1 cellular context compared by ENCODE assay signal in the genomic region with DNA sequence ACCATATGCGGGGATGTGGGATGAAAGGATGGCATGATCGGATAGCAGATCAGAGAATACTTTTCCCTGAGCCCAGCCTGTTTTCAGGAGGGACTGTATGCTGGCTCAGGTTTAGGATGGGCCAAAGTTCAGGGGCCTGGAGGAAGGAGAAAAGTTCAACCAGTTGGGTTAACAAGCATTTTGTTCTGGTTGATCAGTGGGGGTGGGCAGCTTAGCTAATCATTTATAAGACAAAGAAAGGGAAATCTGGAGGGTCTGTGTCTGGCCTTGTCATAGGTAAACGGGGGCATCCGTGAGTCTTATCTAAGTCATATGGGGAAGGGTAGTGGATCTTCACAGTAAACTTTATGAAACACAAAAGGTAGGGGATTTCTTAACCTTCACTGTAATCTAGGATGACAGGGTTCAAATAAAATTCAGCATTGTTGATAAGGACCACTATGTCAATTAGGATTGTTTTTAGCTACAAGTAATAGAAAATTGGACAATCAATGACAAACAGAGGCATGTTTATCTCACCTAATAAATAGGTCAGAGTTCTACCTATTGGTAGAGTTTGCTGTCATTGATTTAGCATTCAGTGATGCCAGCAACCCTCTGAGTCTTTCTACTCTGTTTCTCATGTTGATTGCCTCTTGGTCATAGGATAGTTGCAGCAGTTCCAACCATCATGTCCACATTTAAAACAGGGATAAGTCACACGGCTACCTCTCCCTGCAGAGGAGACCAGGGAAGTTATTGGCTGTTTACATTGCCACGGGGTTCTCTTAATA.
A peak's percentile ranks its signal among the peaks of the same experiment; 100 is the strongest.
TF ChIP-seq lines count a peak whose summit lies in the region.

No MANE protein-coding gene starts in this region.

TF ChIP-seq in HepG2, 621 proteins besides CTCF, POLR2A, EP300 and RAD21 (continued from another document and continues in another):
- TF ChIP-seq HMGXB4 (CRISPR knock-in tag; IDR thresholded peaks at IDR 0.05; ENCODE audit: borderline replicate concordance in 1 of 2, low read depth in 1 of 2) (0 out of 4 replicates have a peak, but pooled peaks of 1 of the 2 experiments have one; percentile 27), ZNF567 (CRISPR knock-in tag; IDR thresholded peaks at IDR 0.05; ENCODE audit: borderline replicate concordance) (no peak), NFATC3 (CRISPR knock-in tag; IDR thresholded peaks at IDR 0.05) (no peak), ZUFSP (CRISPR knock-in tag; IDR thresholded peaks at IDR 0.05; ENCODE audit: borderline replicate concordance) (no peak), RNF2 (conservative IDR thresholded peaks at IDR 0.05; ENCODE audit: low read depth) (no peak), MIXL1 (CRISPR knock-in tag; IDR thresholded peaks at IDR 0.05) (no peak; the same call in 1 of the 2 replicates), AGO1 (IDR thresholded peaks at IDR 0.05; ENCODE audit: low read depth, low read length, poor library complexity, severe bottlenecking) (no peak), KLF16 (CRISPR knock-in tag; IDR thresholded peaks at IDR 0.05) (no peak), KDM5B (CRISPR knock-in tag; IDR thresholded peaks at IDR 0.05; ENCODE audit: borderline replicate concordance) (no peak), KMT2B (CRISPR knock-in tag; IDR thresholded peaks at IDR 0.05) (no peak), NAIF1 (CRISPR knock-in tag; IDR thresholded peaks at IDR 0.05; ENCODE audit: borderline replicate concordance) (no peak), RFX1 (IDR thresholded peaks at IDR 0.05) (no peak), MTA3 (CRISPR knock-in tag; IDR thresholded peaks at IDR 0.05) (no peak), KLF13 (CRISPR knock-in tag; IDR thresholded peaks at IDR 0.05) (no peak), ZNF251 (CRISPR knock-in tag; IDR thresholded peaks at IDR 0.05) (no peak), ZNF775 (CRISPR knock-in tag; IDR thresholded peaks at IDR 0.05; ENCODE audit: borderline replicate concordance) (no peak), ZNF713 (CRISPR knock-in tag; IDR thresholded peaks at IDR 0.05) (no peak), ZMAT5 (CRISPR knock-in tag; IDR thresholded peaks at IDR 0.05; ENCODE audit: borderline replicate concordance, low read depth) (no peak), ZKSCAN1 (IDR thresholded peaks at IDR 0.05; ENCODE audit: low read length) (no peak), ZBTB25 (CRISPR knock-in tag; IDR thresholded peaks at IDR 0.05) (no peak), KDM6A (CRISPR knock-in tag; IDR thresholded peaks at IDR 0.05; ENCODE audit: low read depth) (peak; percentile 83), NRL (CRISPR knock-in tag; IDR thresholded peaks at IDR 0.05; ENCODE audit: borderline replicate concordance) (no peak), JUNB (CRISPR knock-in tag; IDR thresholded peaks at IDR 0.05; ENCODE audit: borderline replicate concordance) (no peak), ZNF577 (CRISPR knock-in tag; IDR thresholded peaks at IDR 0.05; ENCODE audit: borderline replicate concordance, low read depth) (no peak), ZNF326 (CRISPR knock-in tag; IDR thresholded peaks at IDR 0.05; ENCODE audit: borderline replicate concordance) (no peak), RFXANK (CRISPR knock-in tag; IDR thresholded peaks at IDR 0.05) (no peak), ZNF143 (CRISPR knock-in tag; IDR thresholded peaks at IDR 0.05) (no peak), CBFB (CRISPR knock-in tag; IDR thresholded peaks at IDR 0.05) (no peak), PAF1 (CRISPR knock-in tag; IDR thresholded peaks at IDR 0.05) (no peak), PRDM15 (CRISPR knock-in tag; IDR thresholded peaks at IDR 0.05) (no peak), HOXA3 (CRISPR knock-in tag; IDR thresholded peaks at IDR 0.05) (peak; percentile 47; the same call in 1 of the 2 replicates), SOX13 (IDR thresholded peaks at IDR 0.05) (no peak), SOX13 (CRISPR knock-in tag; conservative IDR thresholded peaks at IDR 0.05 in 1 of 2, IDR thresholded peaks at IDR 0.05 in 1 of 2) (peak in 1 of 2 experiments; percentile 63; a peak in 2 of 4 replicates), CHD4 (IDR thresholded peaks at IDR 0.05; ENCODE audit: borderline replicate concordance, low read length) (peak; percentile 55; the same call in 1 of the 2 replicates), ZNF644 (CRISPR knock-in tag; IDR thresholded peaks at IDR 0.05; ENCODE audit: low read depth) (peak; percentile 68), CREBL2 (CRISPR knock-in tag; IDR thresholded peaks at IDR 0.05; ENCODE audit: borderline replicate concordance) (no peak), KLF15 (CRISPR knock-in tag; IDR thresholded peaks at IDR 0.05; ENCODE audit: borderline replicate concordance) (no peak), SNRNP70 (IDR thresholded peaks at IDR 0.05; ENCODE audit: low read depth, low read length) (no peak), ZGPAT (CRISPR knock-in tag; IDR thresholded peaks at IDR 0.05) (peak; percentile 62; the same call in 1 of the 2 replicates), MIER3 (CRISPR knock-in tag; IDR thresholded peaks at IDR 0.05; ENCODE audit: borderline replicate concordance) (no peak)
- TF ChIP-seq, protein P1, sequence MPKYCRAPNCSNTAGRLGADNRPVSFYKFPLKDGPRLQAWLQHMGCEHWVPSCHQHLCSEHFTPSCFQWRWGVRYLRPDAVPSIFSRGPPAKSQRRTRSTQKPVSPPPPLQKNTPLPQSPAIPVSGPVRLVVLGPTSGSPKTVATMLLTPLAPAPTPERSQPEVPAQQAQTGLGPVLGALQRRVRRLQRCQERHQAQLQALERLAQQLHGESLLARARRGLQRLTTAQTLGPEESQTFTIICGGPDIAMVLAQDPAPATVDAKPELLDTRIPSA (CRISPR knock-in tag; IDR thresholded peaks at IDR 0.05; ENCODE audit: borderline replicate concordance), result no peak
- TF ChIP-seq, protein P2, sequence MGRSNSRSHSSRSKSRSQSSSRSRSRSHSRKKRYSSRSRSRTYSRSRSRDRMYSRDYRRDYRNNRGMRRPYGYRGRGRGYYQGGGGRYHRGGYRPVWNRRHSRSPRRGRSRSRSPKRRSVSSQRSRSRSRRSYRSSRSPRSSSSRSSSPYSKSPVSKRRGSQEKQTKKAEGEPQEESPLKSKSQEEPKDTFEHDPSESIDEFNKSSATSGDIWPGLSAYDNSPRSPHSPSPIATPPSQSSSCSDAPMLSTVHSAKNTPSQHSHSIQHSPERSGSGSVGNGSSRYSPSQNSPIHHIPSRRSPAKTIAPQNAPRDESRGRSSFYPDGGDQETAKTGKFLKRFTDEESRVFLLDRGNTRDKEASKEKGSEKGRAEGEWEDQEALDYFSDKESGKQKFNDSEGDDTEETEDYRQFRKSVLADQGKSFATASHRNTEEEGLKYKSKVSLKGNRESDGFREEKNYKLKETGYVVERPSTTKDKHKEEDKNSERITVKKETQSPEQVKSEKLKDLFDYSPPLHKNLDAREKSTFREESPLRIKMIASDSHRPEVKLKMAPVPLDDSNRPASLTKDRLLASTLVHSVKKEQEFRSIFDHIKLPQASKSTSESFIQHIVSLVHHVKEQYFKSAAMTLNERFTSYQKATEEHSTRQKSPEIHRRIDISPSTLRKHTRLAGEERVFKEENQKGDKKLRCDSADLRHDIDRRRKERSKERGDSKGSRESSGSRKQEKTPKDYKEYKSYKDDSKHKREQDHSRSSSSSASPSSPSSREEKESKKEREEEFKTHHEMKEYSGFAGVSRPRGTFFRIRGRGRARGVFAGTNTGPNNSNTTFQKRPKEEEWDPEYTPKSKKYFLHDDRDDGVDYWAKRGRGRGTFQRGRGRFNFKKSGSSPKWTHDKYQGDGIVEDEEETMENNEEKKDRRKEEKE (IDR thresholded peaks at IDR 0.05), result no peak
- TF ChIP-seq, protein P3, sequence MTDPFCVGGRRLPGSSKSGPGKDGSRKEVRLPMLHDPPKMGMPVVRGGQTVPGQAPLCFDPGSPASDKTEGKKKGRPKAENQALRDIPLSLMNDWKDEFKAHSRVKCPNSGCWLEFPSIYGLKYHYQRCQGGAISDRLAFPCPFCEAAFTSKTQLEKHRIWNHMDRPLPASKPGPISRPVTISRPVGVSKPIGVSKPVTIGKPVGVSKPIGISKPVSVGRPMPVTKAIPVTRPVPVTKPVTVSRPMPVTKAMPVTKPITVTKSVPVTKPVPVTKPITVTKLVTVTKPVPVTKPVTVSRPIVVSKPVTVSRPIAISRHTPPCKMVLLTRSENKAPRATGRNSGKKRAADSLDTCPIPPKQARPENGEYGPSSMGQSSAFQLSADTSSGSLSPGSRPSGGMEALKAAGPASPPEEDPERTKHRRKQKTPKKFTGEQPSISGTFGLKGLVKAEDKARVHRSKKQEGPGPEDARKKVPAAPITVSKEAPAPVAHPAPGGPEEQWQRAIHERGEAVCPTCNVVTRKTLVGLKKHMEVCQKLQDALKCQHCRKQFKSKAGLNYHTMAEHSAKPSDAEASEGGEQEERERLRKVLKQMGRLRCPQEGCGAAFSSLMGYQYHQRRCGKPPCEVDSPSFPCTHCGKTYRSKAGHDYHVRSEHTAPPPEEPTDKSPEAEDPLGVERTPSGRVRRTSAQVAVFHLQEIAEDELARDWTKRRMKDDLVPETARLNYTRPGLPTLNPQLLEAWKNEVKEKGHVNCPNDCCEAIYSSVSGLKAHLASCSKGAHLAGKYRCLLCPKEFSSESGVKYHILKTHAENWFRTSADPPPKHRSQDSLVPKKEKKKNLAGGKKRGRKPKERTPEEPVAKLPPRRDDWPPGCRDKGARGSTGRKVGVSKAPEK (CRISPR knock-in tag; IDR thresholded peaks at IDR 0.05; ENCODE audit: borderline replicate concordance), result no peak
- TF ChIP-seq, protein P4, sequence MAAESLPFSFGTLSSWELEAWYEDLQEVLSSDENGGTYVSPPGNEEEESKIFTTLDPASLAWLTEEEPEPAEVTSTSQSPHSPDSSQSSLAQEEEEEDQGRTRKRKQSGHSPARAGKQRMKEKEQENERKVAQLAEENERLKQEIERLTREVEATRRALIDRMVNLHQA (CRISPR knock-in tag; IDR thresholded peaks at IDR 0.05), result no peak
